Comparison of ENCODE assay signal across 8 cellular contexts in genomic region chr7:106009511-106010226, GRCh38.
A peak's percentile ranks its signal among the peaks of the same experiment; 100 is the strongest.
DNase-seq lines count a peak whose midpoint lies in the region; ATAC-seq and TF ChIP-seq lines count a peak whose summit lies in the region.

No MANE protein-coding gene starts in this region.

- ATAC-seq in activated CD4-positive, CD25-positive, alpha-beta regulatory T cell treated with anti-CD3 and anti-CD28 coated beads, Interleukin-2, amount 50 U/mL, for 24 hours: peak; percentile 98 to 99
- no peak for ATAC-seq in HG03097 (IDR thresholded peaks at IDR 0.05; ENCODE audit: low FRiP score, unreplicated experiment)

- no peak overlapping the region for H3K27ac ChIP-seq in caudate nucleus (ENCODE audit: low read depth, low read length)

- TF ChIP-seq CTCF in HFF-Myc (IDR thresholded peaks at IDR 0.05; ENCODE audit: low read depth, low read length, missing control alignments): peak; percentile 99

- DNase-seq in EL: peak; percentile 98
- DNase-seq in HFF-Myc (ENCODE audit: extremely low read depth, low read depth): peak; percentile 87
- DNase-seq in NCI-H2029 (lab: John Stamatoyannopoulos, UW): peak; percentile 89
- peak in 59 of 61 donors; percentile 22 to 86 (median 66) for DNase-seq in caudate nucleus (lab: John Stamatoyannopoulos, UW)
- DNase-seq in islet precursor cell: peak; percentile 99
- peak; percentile 61 to 79 for DNase-seq in stimulated activated CD4-positive, alpha-beta T cell treated with anti-CD3 and anti-CD28 coated beads, Interleukin-15, amount 100 ng/mL, for 1 hour (ENCODE audit: low read depth in 1 of 2, low spot score in 1 of 2)

- no peak overlapping the region for H3K4me3 ChIP-seq in HFF-Myc (replicated peaks; ENCODE audit: low read depth, low read length)
